8 cellular contexts compared by ENCODE assay signal in the genomic region with DNA sequence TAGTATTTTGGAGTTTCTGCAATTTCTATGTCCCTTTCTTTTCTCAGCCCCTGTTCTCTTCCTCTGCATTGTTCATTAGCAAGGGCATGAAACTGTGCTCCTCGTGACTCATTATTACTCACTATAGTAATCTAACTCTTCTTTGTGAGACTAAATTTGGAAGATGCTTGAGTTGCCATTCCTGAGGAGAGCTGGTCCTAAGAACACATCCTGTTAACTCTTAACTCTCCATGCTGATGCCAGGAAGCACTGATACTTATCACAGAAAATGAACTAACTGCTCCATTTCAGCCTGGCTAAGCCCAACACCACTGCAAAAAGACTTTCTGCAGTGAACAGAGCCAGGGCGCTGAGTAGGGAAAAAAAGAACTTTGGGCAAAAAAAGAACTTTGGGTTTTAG. TPM values are rescaled to one million over a fixed set of nuclear protein-coding genes. Genes with fewer than 3 reads are reported as not detected.
DNase-seq lines count a peak whose midpoint lies in the region; ATAC-seq, FAIRE-seq and TF ChIP-seq lines count a peak whose summit lies in the region.

No MANE protein-coding gene starts in this region.

- POLR2A ChIA-PET in BJ (lab: Charles Lee), result interaction anchor here (0.6 to 1.3 kb wide), 3 partner anchors 18 to 837 kb away, joined by 4 to 8 read pairs (median 8); no protein-coding TSS in a partner anchor
- POLR2A ChIA-PET in GM12878 (lab: Charles Lee), result interaction anchor here (0.7 kb wide), 1 partner anchor 11 kb away, joined by 3 read pairs; a partner anchor contains a TSS

- H3K9ac ChIP-seq in KMS-11, result no peak overlapping the region
- H3K9ac ChIP-seq in GM12878 (ENCODE audit: control insufficient read depth, insufficient read depth, low read length), result no peak overlapping the region

- H3K4me1 ChIP-seq in KMS-11 (ENCODE audit: low read depth, poor library complexity, severe bottlenecking), result peaks cover 41% of the 10 kb centered on the region
- no peaks in the 10 kb centered on the region for H3K4me1 ChIP-seq in GM12878 (ENCODE audit: control insufficient read depth, insufficient read depth, low read length)
- H3K4me1 ChIP-seq in upper lobe of left lung, result peaks cover 26 to 33% (median 31%) of the 10 kb centered on the region in 4 donors

- H3K9me3 ChIP-seq in GM12878 (replicated peaks; ENCODE audit: control insufficient read depth, insufficient read depth, low read length) (no peaks in the 10 kb centered on the region), upper lobe of left lung (no peaks in the 10 kb centered on the region)

- CTCF ChIA-PET in BJ (lab: Yijun Ruan, JAX), result interaction anchor here (0.8 to 5.1 kb wide), 13 partner anchors 10 to 217 kb away, joined by 3 to 93 read pairs (median 11); a partner anchor contains a TSS
- CTCF ChIA-PET in GM12878 (lab: Yijun Ruan, JAX), result interaction anchor here (0.8 to 5.3 kb wide), 17 partner anchors 10 to 247 kb away, joined by 3 to 68 read pairs (median 7); a partner anchor contains a TSS

- H3K4me3 ChIP-seq in BJ (ENCODE audit: low read depth, low read length), result no peak overlapping the region
- no peak overlapping the region for H3K4me3 ChIP-seq in KMS-11 (IDR thresholded peaks at IDR 0.05; ENCODE audit: insufficient read depth, low read depth, low read length)
- H3K4me3 ChIP-seq in GM12878, result no peak overlapping the region
- H3K4me3 ChIP-seq in upper lobe of left lung, result no peak overlapping the region

- no peaks in the 10 kb centered on the region for H3K79me2 ChIP-seq in KMS-11 (ENCODE audit: insufficient read depth, low read depth)
- H3K79me2 ChIP-seq in GM12878 (ENCODE audit: control insufficient read depth, insufficient read depth, low read length), result no peaks in the 10 kb centered on the region

- intact Hi-C loops in GM12878 (cut with micrococcal nuclease; ENCODE audit: unreplicated experiment), result no loop called here

- H3K27me3 ChIP-seq in BJ (ENCODE audit: control insufficient read depth, insufficient read depth, low read length), result no peaks in the 10 kb centered on the region
- no peaks in the 10 kb centered on the region for H3K27me3 ChIP-seq in KMS-11 (ENCODE audit: insufficient read depth, low read depth)
- H3K27me3 ChIP-seq in GM12878 (replicated peaks in 1 of 2; ENCODE audit: control insufficient read depth in 2 of 2, insufficient read depth in 2 of 2, low read length in 1 of 2), result no peaks in the 10 kb centered on the region
- H3K27me3 ChIP-seq in upper lobe of left lung, result no peaks in the 10 kb centered on the region

- TF ChIP-seq POLR2A in GM12878 (IDR thresholded peaks at IDR 0.05; ENCODE audit: low read depth, low read length) (no peak), upper lobe of left lung (IDR thresholded peaks at IDR 0.05) (no peak)

- 41% methylated on average over 2 of the region's 2 CpGs for WGBS in GM12878 (ENCODE audit: insufficient coverage, insufficient replicate concordance, low lambda C conversion rate, missing lambda C conversion rate)
- WGBS in upper lobe of left lung, 2 donors, result 46 to 51% methylated on average over 2 of the region's 2 CpGs

- ATAC-seq in GM12878 (no peak), upper lobe of left lung (ENCODE audit: low FRiP score in 2 of 2) (peak; percentile 79 to 90), HG03280 (IDR thresholded peaks at IDR 0.05; ENCODE audit: unreplicated experiment) (no peak)

- peak overlapping the region; percentile 32 for H3K27ac ChIP-seq in KMS-11
- H3K27ac ChIP-seq in GM12878 (ENCODE audit: control insufficient read depth, insufficient read depth), result no peak overlapping the region
- peak overlapping the region; percentile 54 to 81 (median 78) for H3K27ac ChIP-seq in upper lobe of left lung

- in situ Hi-C loops in GM12878 (cut with MboI), result loop anchor here (5.0 kb wide), 1 partner anchor 120 kb away; no protein-coding TSS in a partner anchor

- SMC1A ChIA-PET in GM12878 (lab: Charles Lee; ENCODE audit: uncharacterized antibody, unreplicated experiment), result interaction anchor here (0.6 to 3.8 kb wide), 8 partner anchors 12 to 194 kb away, joined by 3 to 24 read pairs (median 5); no protein-coding TSS in a partner anchor

- no peaks in the 10 kb centered on the region for H4K20me1 ChIP-seq in KMS-11 (ENCODE audit: insufficient read depth)
- no peaks in the 10 kb centered on the region for H4K20me1 ChIP-seq in GM12878 (ENCODE audit: control insufficient read depth, insufficient read depth)

- H3K4me2 ChIP-seq in KMS-11 (peak overlapping the region; percentile 58), GM12878 (ENCODE audit: control insufficient read depth, insufficient read depth) (no peak overlapping the region)

- TF ChIP-seq CTCF in BJ (IDR thresholded peaks at IDR 0.05; ENCODE audit: insufficient read depth, low read depth, low read length) (no peak), KMS-11 (conservative IDR thresholded peaks at IDR 0.05; ENCODE audit: low read depth, low read length) (no peak), GM12878 (IDR thresholded peaks at IDR 0.05 in 2 of 3, conservative IDR thresholded peaks at IDR 0.05 in 1 of 3; ENCODE audit: control insufficient read depth in 2 of 3, extremely low read depth in 1 of 3, insufficient read depth in 1 of 3, low read depth in 3 of 3, low read length in 3 of 3) (no peak), upper lobe of left lung (IDR thresholded peaks at IDR 0.05) (no peak)

- TF ChIP-seq RAD21 in GM12878 (IDR thresholded peaks at IDR 0.05; ENCODE audit: insufficient read depth, low read depth, low read length), result no peak

- FAIRE-seq in GM12878 (lab: Jason Lieb, UNC), result peak; percentile 13

- RAD21 ChIA-PET in GM12878 (lab: Charles Lee; ENCODE audit: unreplicated experiment), result interaction anchor here (1.1 to 2.7 kb wide), 8 partner anchors 10 to 243 kb away, joined by 3 to 10 read pairs (median 6); a partner anchor contains a TSS

- BruUV-seq in GM12878 (replicated peaks; lab: Mats Ljungman, UMichigan), result no TSS peak

- TF ChIP-seq EP300 in GM12878 (IDR thresholded peaks at IDR 0.05; ENCODE audit: borderline replicate concordance in 1 of 2, control insufficient read depth in 1 of 2, low read depth in 2 of 2, low read length in 2 of 2), result no peak
- TF ChIP-seq EP300 in upper lobe of left lung (IDR thresholded peaks at IDR 0.05), result peak in 2 of 4 donors; percentile 4 to 51

- peak; percentile 80 for DNase-seq in BJ (ENCODE audit: low read depth)
- DNase-seq in GM12878 (ENCODE audit: low read depth, low spot score), result no peak
- peak; percentile 98 for DNase-seq in kidney glomerular epithelial cell (lab: John Stamatoyannopoulos, UW)
- no peak for DNase-seq in upper lobe of left lung
- DNase-seq in NCI-H1417 (lab: John Stamatoyannopoulos, UW), result no peak
- DNase-seq in GOT3 (lab: John Stamatoyannopoulos, UW), result no peak

- H3K36me3 ChIP-seq in BJ (ENCODE audit: control insufficient read depth, insufficient read depth, low read length) (no peaks in the 10 kb centered on the region), KMS-11 (ENCODE audit: insufficient read depth) (no peaks in the 10 kb centered on the region), GM12878 (ENCODE audit: control insufficient read depth in 2 of 2, insufficient read depth in 2 of 2, low read length in 1 of 2) (no peaks in the 10 kb centered on the region), upper lobe of left lung (no peaks in the 10 kb centered on the region)

- H2AFZ ChIP-seq in KMS-11 (ENCODE audit: low read depth) (peak overlapping the region; percentile 46; the same call in 1 of the 2 replicates), GM12878 (ENCODE audit: control insufficient read depth, low read depth, low read length) (no peak overlapping the region)

TF ChIP-seq in GM12878, 131 proteins besides CTCF, POLR2A, EP300 and RAD21 (continues in another document):
- TF ChIP-seq PAX5 (IDR thresholded peaks at IDR 0.05; ENCODE audit: borderline replicate concordance, low read depth, low read length), result no peak

RNA-seq across cellular contexts. Expression of a gene that starts 10.6 kb away (rescaled TPM):
- polyA plus RNA-seq in BJ (2011; rRNA removed), result 171 and 268 TPM in 2 replicates
- 291 and 366 TPM in 2 replicates for polyA minus RNA-seq in BJ (2011; rRNA and poly(A)+ RNA removed)
- 312 and 318 TPM in 2 replicates for total RNA-seq in GM12878 (2013; cell fraction: nucleolus; rRNA removed)
- total RNA-seq in GM12878 (2014; rRNA removed), result 146 and 155 TPM in 2 replicates
- total RNA-seq in GM12878 (2014; rRNA removed; fragmentation: Illumina TruSeq; extraction: Trizol), result 126 and 134 TPM in 2 replicates
- 138 and 143 TPM in 2 replicates for total RNA-seq in GM12878 (2021)
- 53.0 TPM for polyA plus RNA-seq in GM12878 (2011; ENCODE audit: low read depth)
- polyA plus RNA-seq in GM12878 (2011; rRNA removed), result 132 and 184 TPM in 2 replicates
- polyA plus RNA-seq in GM12878 (2011; cell fraction: cytosol; rRNA removed), result 61.7 and 81.7 TPM in 2 replicates
- polyA plus RNA-seq in GM12878 (2011; cell fraction: nucleus; rRNA removed), result 69.8 and 72.5 TPM in 2 replicates
- polyA plus RNA-seq in GM12878 (2012), result 54.7 and 73.9 TPM in 2 replicates
- 107 and 127 TPM in 2 replicates for polyA plus RNA-seq in GM12878 (2014; fragmentation: Illumina TruSeq; extraction: Trizol)
- polyA plus RNA-seq in GM12878 (2014; fragmentation: Nextera tagmentation; extraction: Ambion mirVana), result 10 to 100 TPM; 53.3 to 62.0 TPM
- 104 and 106 TPM in 2 replicates for polyA plus RNA-seq in GM12878 (2014; rRNA removed)
- polyA plus RNA-seq in GM12878 (2016; fragmentation: Nextera tagmentation; extraction: Ambion mirVana), result 100 to 1,000 TPM; 134 to 147 TPM
- 169 and 189 TPM in 2 replicates for polyA minus RNA-seq in GM12878 (2011; rRNA and poly(A)+ RNA removed)
- 61.2 and 75.4 TPM in 2 replicates for polyA minus RNA-seq in GM12878 (2011; cell fraction: cytosol; rRNA and poly(A)+ RNA removed)
- polyA minus RNA-seq in GM12878 (2011; cell fraction: nucleus; rRNA and poly(A)+ RNA removed), result 80.2 and 126 TPM in 2 replicates
- total RNA-seq in upper lobe of left lung, result 100 to 1,000 TPM; 153 to 215 (median 202) TPM

RNA-seq across cellular contexts. Expression of a gene that starts 19.4 kb away (rescaled TPM):
- polyA plus RNA-seq in BJ (2011; rRNA removed) (0.42 and 0.92 TPM in 2 replicates), GM12878 (2011; rRNA removed) (0.29 and 0.52 TPM in 2 replicates), GM12878 (2014; fragmentation: Illumina TruSeq; extraction: Trizol) (0.60 and 0.65 TPM in 2 replicates), GM12878 (2014; fragmentation: Nextera tagmentation; extraction: Ambion mirVana) (under 1 TPM; 0.16 to 0.23 TPM), GM12878 (2014; rRNA removed) (0.58 and 0.63 TPM in 2 replicates), GM12878 (2016; fragmentation: Nextera tagmentation; extraction: Ambion mirVana) (1 to 10 TPM in 1 of 2 experiments, under 1 TPM in 1; 0.78 to 1.1 TPM)
- 0.31 and 0.38 TPM in 2 replicates for polyA minus RNA-seq in BJ (2011; rRNA and poly(A)+ RNA removed)
- 0.17 and 0.32 TPM in 2 replicates for total RNA-seq in GM12878 (2013; cell fraction: nucleolus; rRNA removed)
- total RNA-seq in GM12878 (2014; rRNA removed) (0.49 and 0.62 TPM in 2 replicates), GM12878 (2014; rRNA removed; fragmentation: Illumina TruSeq; extraction: Trizol) (0.85 and 0.97 TPM in 2 replicates), GM12878 (2021) (1.1 and 1.2 TPM in 2 replicates), upper lobe of left lung (10 to 100 TPM in 3 of 6 donors, 1 to 10 TPM in 3; 4.3 to 13.6 (median 10.0) TPM)
- polyA plus RNA-seq in GM12878 (2011; ENCODE audit: low read depth), result 0.05 TPM
- polyA plus RNA-seq in GM12878 (2011; cell fraction: cytosol; rRNA removed), result 0.10 and 0.17 TPM in 2 replicates
- 0.36 and 0.44 TPM in 2 replicates for polyA plus RNA-seq in GM12878 (2011; cell fraction: nucleus; rRNA removed)
- polyA plus RNA-seq in GM12878 (2012), result 0.20 and 0.48 TPM in 2 replicates
- 0.07 and 0.15 TPM in 2 replicates for polyA minus RNA-seq in GM12878 (2011; rRNA and poly(A)+ RNA removed)
- polyA minus RNA-seq in GM12878 (2011; cell fraction: cytosol; rRNA and poly(A)+ RNA removed), result not detected in 2 replicates
- 0.10 and 0.24 TPM in 2 replicates for polyA minus RNA-seq in GM12878 (2011; cell fraction: nucleus; rRNA and poly(A)+ RNA removed)

Comparison
In these comparisons a context has a peak if more than half of its experiments do, and no peak if none do; other contexts are left out.
1. DNase-seq: peak in BJ (single experiment) and kidney glomerular epithelial cell (single experiment); none in GM12878 (single experiment), upper lobe of left lung (0 of 2), NCI-H1417 (0 of 3) and GOT3 (single experiment).
2. ATAC-seq: peak in upper lobe of left lung (2 of 2); none in GM12878 (single experiment) and HG03280 (single experiment).